Comparison of ENCODE assay signal across 30 cellular contexts in the genomic region with DNA sequence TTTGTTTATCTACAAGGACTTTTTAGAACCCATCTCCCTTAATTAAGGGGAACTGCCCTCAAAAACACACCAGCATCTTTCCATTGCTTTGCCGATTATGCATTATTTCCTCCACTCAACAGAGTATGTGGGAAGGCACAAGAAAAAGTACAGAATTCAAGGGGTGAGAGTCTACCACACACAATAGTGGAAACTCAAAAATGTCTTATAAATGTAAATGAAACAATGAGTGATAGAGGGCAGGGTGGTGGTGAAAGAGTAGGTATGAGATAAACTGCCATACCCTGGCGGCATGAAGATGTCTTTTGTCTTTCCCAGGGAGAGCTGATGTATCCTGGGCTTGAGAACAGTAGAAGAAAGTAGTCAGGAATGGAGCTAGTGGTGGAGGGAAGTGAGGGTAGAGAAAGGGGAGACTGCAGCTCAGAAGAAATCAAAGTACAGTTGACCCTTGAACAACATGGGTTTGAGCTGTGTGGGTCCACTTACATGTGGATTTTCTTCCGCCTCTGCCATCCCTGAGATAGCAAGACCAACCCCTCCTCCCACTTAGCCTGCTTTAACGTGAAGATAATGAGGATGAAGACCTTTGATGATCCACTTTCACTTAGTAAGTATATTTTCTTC. TPM values are rescaled to one million over a fixed set of nuclear protein-coding genes. Genes with fewer than 3 reads are reported as not detected.
DNase-seq lines count a peak whose midpoint lies in the region; ATAC-seq and TF ChIP-seq lines count a peak whose summit lies in the region.
"Had no signal": no experiment of that assay in that cellular context is flagged by ENCODE, and none has a peak within 500 bp of the region (broad histone marks: within the 10 kb centered on the region; RNA-seq: fewer than 3 reads in every experiment).

No MANE protein-coding gene starts in this region.

- H3K4me2 ChIP-seq in GM23338 = no peak overlapping the region

- H3K27ac ChIP-seq in CD8-positive, alpha-beta memory T cell (ENCODE audit: low read depth, low read length) = no peak overlapping the region
- no peak overlapping the region for H3K27ac ChIP-seq in GM23338 (ENCODE audit: low read depth)
- H3K27ac ChIP-seq: cardiac muscle cell, coronary artery, esophagus muscularis mucosa, left ventricle myocardium inferior, pancreas, right atrium auricular region, thyroid gland had no signal

- H3K4me3 ChIP-seq in CD8-positive, alpha-beta memory T cell (ENCODE audit: low read length) = no peak overlapping the region
- H3K4me3 ChIP-seq in GM23338 = no peak overlapping the region
- H3K4me3 ChIP-seq: cardiac muscle cell, coronary artery, esophagus muscularis mucosa, left ventricle myocardium inferior, pancreas, right atrium auricular region, thyroid gland had no signal

- no peaks in the 10 kb centered on the region for H3K27me3 Mint-ChIP-seq in activated T-cell treated with anti-CD3 and anti-CD28 coated beads, Interleukin-2, amount 50 U/mL, for 4 hours (ENCODE audit: low read depth)
- H3K27me3 Mint-ChIP-seq in CD8-positive, alpha-beta memory T cell = no peaks in the 10 kb centered on the region
- no peaks in the 10 kb centered on the region for H3K27me3 Mint-ChIP-seq in activated T-helper 1 cell treated with anti-CD3 and anti-CD28 coated beads, Interleukin-12 subunit alpha, Interleukin-12 subunit beta, Interleukin-2, Interleukin-4 antibody, amounts not matched to agents 30 ng/mL and 10 ng/mL and 1 ng/mL, durations not matched to agents 14 hours and 24 hours and 36 hours (ENCODE audit: insufficient read depth)
- no peaks in the 10 kb centered on the region for H3K27me3 Mint-ChIP-seq in GM23338 (ENCODE audit: insufficient read depth, low read depth, poor library complexity)
- H3K27me3 Mint-ChIP-seq: naive thymus-derived CD8-positive, alpha-beta T cell had no signal

- H3K4me3 Mint-ChIP-seq in activated T-cell treated with anti-CD3 and anti-CD28 coated beads, Interleukin-2, amount 50 U/mL, for 4 hours = peak overlapping the region; percentile 77
- no peak overlapping the region for H3K4me3 Mint-ChIP-seq in CD8-positive, alpha-beta memory T cell
- peak overlapping the region; percentile 83 for H3K4me3 Mint-ChIP-seq in activated T-helper 1 cell treated with anti-CD3 and anti-CD28 coated beads, Interleukin-12 subunit alpha, Interleukin-12 subunit beta, Interleukin-2, Interleukin-4 antibody, amounts not matched to agents 30 ng/mL and 10 ng/mL and 1 ng/mL, durations not matched to agents 14 hours and 24 hours and 36 hours
- H3K4me3 Mint-ChIP-seq in stimulated activated effector memory CD8-positive, alpha-beta T cell treated with anti-CD3 and anti-CD28 coated beads, Interleukin-12 subunit alpha, Interleukin-12 subunit beta, amount 100 ng/mL, for 72 hours = peak overlapping the region; percentile 83
- H3K4me3 Mint-ChIP-seq in GM23338 = no peak overlapping the region
- H3K4me3 Mint-ChIP-seq: endodermal cell; HFFc6; mesothelial cell of epicardium; naive thymus-derived CD8-positive, alpha-beta T cell had no signal

- no peaks in the 10 kb centered on the region for H3K9me3 Mint-ChIP-seq in activated T-cell treated with anti-CD3 and anti-CD28 coated beads, Interleukin-2, amount 50 U/mL, for 4 hours
- no peaks in the 10 kb centered on the region for H3K9me3 Mint-ChIP-seq in CD8-positive, alpha-beta memory T cell
- no peaks in the 10 kb centered on the region for H3K9me3 Mint-ChIP-seq in activated T-helper 1 cell treated with anti-CD3 and anti-CD28 coated beads, Interleukin-12 subunit alpha, Interleukin-12 subunit beta, Interleukin-2, Interleukin-4 antibody, amounts not matched to agents 30 ng/mL and 10 ng/mL and 1 ng/mL, durations not matched to agents 14 hours and 24 hours and 36 hours
- no peaks in the 10 kb centered on the region for H3K9me3 Mint-ChIP-seq in stimulated activated effector memory CD8-positive, alpha-beta T cell treated with anti-CD3 and anti-CD28 coated beads, Interleukin-12 subunit alpha, Interleukin-12 subunit beta, amount 100 ng/mL, for 72 hours
- no peaks in the 10 kb centered on the region for H3K9me3 Mint-ChIP-seq in GM23338
- H3K9me3 Mint-ChIP-seq: endodermal cell, HFFc6, mesothelial cell of epicardium had no signal

- H2AFZ ChIP-seq in GM23338 = no peak overlapping the region

- intact Hi-C loops in activated T-helper 1 cell treated with anti-CD3 and anti-CD28 coated beads, Interleukin-12 subunit alpha, Interleukin-12 subunit beta, Interleukin-2, Interleukin-4 antibody, amounts not matched to agents 30 ng/mL and 10 ng/mL and 1 ng/mL, durations not matched to agents 14 hours and 24 hours and 36 hours (cut with micrococcal nuclease) = loop anchor here (1.0 kb wide), 1 partner anchor 8 kb away; no protein-coding TSS in a partner anchor

- CTCF ChIA-PET in CD8-positive, alpha-beta memory T cell (lab: Charles Lee) = interaction anchor here (0.7 to 1.3 kb wide), 3 partner anchors 22 to 31 kb away, joined by 3 to 4 read pairs (median 3); no protein-coding TSS in a partner anchor

- no peaks in the 10 kb centered on the region for H3K36me3 ChIP-seq in CD8-positive, alpha-beta memory T cell (ENCODE audit: insufficient read depth, low read length)
- H3K36me3 ChIP-seq in GM23338 (ENCODE audit: insufficient read depth) = no peaks in the 10 kb centered on the region
- H3K36me3 ChIP-seq: cardiac muscle cell, pancreas had no signal

- peak overlapping the region in 7 of 8 donors; percentile 2 to 74 (median 26) for H3K27ac Mint-ChIP-seq in CD8-positive, alpha-beta memory T cell
- H3K27ac Mint-ChIP-seq in activated T-helper 1 cell treated with anti-CD3 and anti-CD28 coated beads, Interleukin-12 subunit alpha, Interleukin-12 subunit beta, Interleukin-2, Interleukin-4 antibody, amounts not matched to agents 30 ng/mL and 10 ng/mL and 1 ng/mL, durations not matched to agents 14 hours and 24 hours and 36 hours = peak overlapping the region; percentile 99
- H3K27ac Mint-ChIP-seq in stimulated activated effector memory CD8-positive, alpha-beta T cell treated with anti-CD3 and anti-CD28 coated beads, Interleukin-12 subunit alpha, Interleukin-12 subunit beta, amount 100 ng/mL, for 72 hours = peak overlapping the region; percentile 98
- H3K27ac Mint-ChIP-seq in GM23338 = no peak overlapping the region
- H3K27ac Mint-ChIP-seq: endodermal cell, HFFc6, mesothelial cell of epicardium had no signal

- no peaks in the 10 kb centered on the region for H3K79me2 ChIP-seq in GM23338 (replicated peaks; ENCODE audit: insufficient read depth)

- no peaks in the 10 kb centered on the region for H4K20me1 ChIP-seq in GM23338 (replicated peaks; ENCODE audit: insufficient read depth)

- POLR2A ChIA-PET in CD8-positive, alpha-beta memory T cell (lab: Charles Lee) = no interaction called here

- peaks cover 69% of the 10 kb centered on the region for H3K4me1 Mint-ChIP-seq in activated T-cell treated with anti-CD3 and anti-CD28 coated beads, Interleukin-2, amount 50 U/mL, for 4 hours (ENCODE audit: low read depth)
- H3K4me1 Mint-ChIP-seq in CD8-positive, alpha-beta memory T cell = peaks cover 48 to 80% (median 79%) of the 10 kb centered on the region in 3 donors
- H3K4me1 Mint-ChIP-seq in activated T-helper 1 cell treated with anti-CD3 and anti-CD28 coated beads, Interleukin-12 subunit alpha, Interleukin-12 subunit beta, Interleukin-2, Interleukin-4 antibody, amounts not matched to agents 30 ng/mL and 10 ng/mL and 1 ng/mL, durations not matched to agents 14 hours and 24 hours and 36 hours (ENCODE audit: low read depth) = peaks cover 85% of the 10 kb centered on the region
- peaks cover 87% of the 10 kb centered on the region for H3K4me1 Mint-ChIP-seq in stimulated activated effector memory CD8-positive, alpha-beta T cell treated with anti-CD3 and anti-CD28 coated beads, Interleukin-12 subunit alpha, Interleukin-12 subunit beta, amount 100 ng/mL, for 72 hours
- no peaks in the 10 kb centered on the region for H3K4me1 Mint-ChIP-seq in GM23338
- H3K4me1 Mint-ChIP-seq: mesothelial cell of epicardium had no signal

- no peaks in the 10 kb centered on the region for H3F3A ChIP-seq in GM23338 (replicated peaks; ENCODE audit: low read depth)

- H3K4me1 ChIP-seq in CD8-positive, alpha-beta memory T cell (ENCODE audit: insufficient read depth, low read length) = no peaks in the 10 kb centered on the region
- H3K4me1 ChIP-seq in GM23338 (ENCODE audit: insufficient read depth) = no peaks in the 10 kb centered on the region
- H3K4me1 ChIP-seq: esophagus muscularis mucosa, right atrium auricular region, thyroid gland had no signal

- peak; percentile 30 to 55 for ATAC-seq in activated T-cell treated with anti-CD3 and anti-CD28 coated beads, Interleukin-2, amount 50 U/mL, for 4 hours
- ATAC-seq in stimulated activated effector memory CD8-positive, alpha-beta T cell treated with anti-CD3 and anti-CD28 coated beads, Interleukin-12 subunit alpha, Interleukin-12 subunit beta, amount 100 ng/mL, for 72 hours = peak; percentile 44
- ATAC-seq in GM19455 (IDR thresholded peaks at IDR 0.05; ENCODE audit: unreplicated experiment) (no peak), GM23338 (no peak), HG03097 (IDR thresholded peaks at IDR 0.05; ENCODE audit: low FRiP score, unreplicated experiment) (no peak)
- ATAC-seq: naive thymus-derived CD8-positive, alpha-beta T cell; pancreas; Right ventricle myocardium inferior had no signal

- H3K36me3 Mint-ChIP-seq in activated T-cell treated with anti-CD3 and anti-CD28 coated beads, Interleukin-2, amount 50 U/mL, for 4 hours (ENCODE audit: insufficient read depth) = peaks cover 42% of the 10 kb centered on the region
- H3K36me3 Mint-ChIP-seq in CD8-positive, alpha-beta memory T cell = peaks cover 24 to 45% (median 25%) of the 10 kb centered on the region in 3 donors
- peaks cover 65% of the 10 kb centered on the region for H3K36me3 Mint-ChIP-seq in activated T-helper 1 cell treated with anti-CD3 and anti-CD28 coated beads, Interleukin-12 subunit alpha, Interleukin-12 subunit beta, Interleukin-2, Interleukin-4 antibody, amounts not matched to agents 30 ng/mL and 10 ng/mL and 1 ng/mL, durations not matched to agents 14 hours and 24 hours and 36 hours (ENCODE audit: low read depth)
- peaks cover 79% of the 10 kb centered on the region for H3K36me3 Mint-ChIP-seq in stimulated activated effector memory CD8-positive, alpha-beta T cell treated with anti-CD3 and anti-CD28 coated beads, Interleukin-12 subunit alpha, Interleukin-12 subunit beta, amount 100 ng/mL, for 72 hours
- H3K36me3 Mint-ChIP-seq in GM23338 (ENCODE audit: low read depth) = no peaks in the 10 kb centered on the region; the same call in 2 of the 3 replicates
- H3K36me3 Mint-ChIP-seq: mesothelial cell of epicardium had no signal

- no peak for DNase-seq in activated T-cell treated with anti-CD3 and anti-CD28 coated beads, Interleukin-2, amount 50 U/mL, for 4 hours
- DNase-seq in activated T-cell treated with anti-CD3 and anti-CD28 coated beads, Interleukin-2, amount 50 U/mL, for 48 hours = no peak
- no peak for DNase-seq in CD8-positive, alpha-beta memory T cell
- DNase-seq in activated T-helper 1 cell treated with anti-CD3 and anti-CD28 coated beads, Interleukin-12 subunit alpha, Interleukin-12 subunit beta, Interleukin-2, Interleukin-4 antibody, amounts not matched to agents 30 ng/mL and 10 ng/mL and 1 ng/mL, durations not matched to agents 14 hours and 24 hours and 36 hours (ENCODE audit: low spot score) = no peak
- DNase-seq in stimulated activated effector memory CD8-positive, alpha-beta T cell treated with anti-CD3 and anti-CD28 coated beads, Interleukin-12 subunit alpha, Interleukin-12 subunit beta, amount 100 ng/mL, for 72 hours (ENCODE audit: low spot score in 2 of 2) = no peak
- DNase-seq in GM23338 (ENCODE audit: low spot score) = no peak
- DNase-seq: activated gamma-delta T cell treated with Interleukin-2 at 50 U/mL for 16 hours; aorta; endodermal cell; foreskin melanocyte; HFFc6; hippocampal formation; left ventricle myocardium inferior; MM.1S; naive thymus-derived CD8-positive, alpha-beta T cell; NCI-H1417; NCI-H2081 treated with DMSO at 0.1 percent for 48 hours; NCI-H446; pancreas; stimulated activated CD4-positive, alpha-beta T cell treated with anti-CD3 and anti-CD28 coated beads, Interleukin-4, amount 100 ng/mL, for 1 hour; stimulated activated naive CD4-positive, alpha-beta T cell treated with Interleukin-2 at 50 U/mL for 16 hours; thyroid gland had no signal

- H3K9me2 ChIP-seq in GM23338 (ENCODE audit: insufficient read depth) = no peaks in the 10 kb centered on the region

- no peak for TF ChIP-seq CTCF in GM23338 (conservative IDR thresholded peaks at IDR 0.05; ENCODE audit: low read depth in 2 of 2)

- H3K27me3 ChIP-seq in CD8-positive, alpha-beta memory T cell (ENCODE audit: insufficient read depth, low read length, poor library complexity, severe bottlenecking) = no peaks in the 10 kb centered on the region
- no peaks in the 10 kb centered on the region for H3K27me3 ChIP-seq in GM23338 (ENCODE audit: insufficient read depth)
- H3K27me3 ChIP-seq: cardiac muscle cell, esophagus muscularis mucosa, pancreas, right atrium auricular region, thyroid gland had no signal

- no peaks in the 10 kb centered on the region for H3K9me3 ChIP-seq in CD8-positive, alpha-beta memory T cell (ENCODE audit: low read length)
- H3K9me3 ChIP-seq: esophagus muscularis mucosa, left ventricle myocardium inferior, pancreas, right atrium auricular region, thyroid gland had no signal

RNA-seq across cellular contexts. Expression of a gene that starts 24.4 kb away (rescaled TPM):
- total RNA-seq in activated T-cell treated with anti-CD3 and anti-CD28 coated beads, Interleukin-2, amount 50 U/mL, for 4 hours = 10 to 100 TPM in 1 of 3 donors, 1 to 10 TPM in 2; 8.6 to 15.0 (median 9.4) TPM
- total RNA-seq in CD8-positive, alpha-beta memory T cell = 10 to 100 TPM; 29.9 to 30.7 TPM
- 49.1 TPM for polyA plus RNA-seq in CD8-positive, alpha-beta memory T cell
- 35.3 and 37.8 TPM in 2 replicates for total RNA-seq in activated T-helper 1 cell treated with anti-CD3 and anti-CD28 coated beads, Interleukin-12 subunit alpha, Interleukin-12 subunit beta, Interleukin-2, Interleukin-4 antibody, amounts not matched to agents 30 ng/mL and 10 ng/mL and 1 ng/mL, durations not matched to agents 14 hours and 24 hours and 36 hours
- total RNA-seq in GM23338 (2014; rRNA removed; shearing (Covaris generic)) = 9.2 and 10.3 TPM in 2 replicates
- polyA plus RNA-seq in GM23338 (2016; fragmentation: Nextera tagmentation; extraction: Ambion mirVana) = 11.6 and 12.5 TPM in 2 replicates

Comparison
In these comparisons a context has a peak if more than half of its experiments do, and no peak if none do; other contexts are left out.
1. ATAC-seq: peak in activated T-cell treated with anti-CD3 and anti-CD28 coated beads, Interleukin-2, amount 50 U/mL, for 4 hours (2 of 2) and stimulated activated effector memory CD8-positive, alpha-beta T cell treated with anti-CD3 and anti-CD28 coated beads, Interleukin-12 subunit alpha, Interleukin-12 subunit beta, amount 100 ng/mL, for 72 hours (single experiment); none in GM19455 (single experiment), GM23338 (single experiment) and HG03097 (single experiment).
2. H3K4me3 Mint-ChIP-seq: peak in activated T-cell treated with anti-CD3 and anti-CD28 coated beads, Interleukin-2, amount 50 U/mL, for 4 hours (single experiment), activated T-helper 1 cell treated with anti-CD3 and anti-CD28 coated beads, Interleukin-12 subunit alpha, Interleukin-12 subunit beta, Interleukin-2, Interleukin-4 antibody, amounts not matched to agents 30 ng/mL and 10 ng/mL and 1 ng/mL, durations not matched to agents 14 hours and 24 hours and 36 hours (single experiment) and stimulated activated effector memory CD8-positive, alpha-beta T cell treated with anti-CD3 and anti-CD28 coated beads, Interleukin-12 subunit alpha, Interleukin-12 subunit beta, amount 100 ng/mL, for 72 hours (single experiment); none in CD8-positive, alpha-beta memory T cell (0 of 7) and GM23338 (single experiment).